1 cellular context compared by ENCODE assay signal in the genomic region with DNA sequence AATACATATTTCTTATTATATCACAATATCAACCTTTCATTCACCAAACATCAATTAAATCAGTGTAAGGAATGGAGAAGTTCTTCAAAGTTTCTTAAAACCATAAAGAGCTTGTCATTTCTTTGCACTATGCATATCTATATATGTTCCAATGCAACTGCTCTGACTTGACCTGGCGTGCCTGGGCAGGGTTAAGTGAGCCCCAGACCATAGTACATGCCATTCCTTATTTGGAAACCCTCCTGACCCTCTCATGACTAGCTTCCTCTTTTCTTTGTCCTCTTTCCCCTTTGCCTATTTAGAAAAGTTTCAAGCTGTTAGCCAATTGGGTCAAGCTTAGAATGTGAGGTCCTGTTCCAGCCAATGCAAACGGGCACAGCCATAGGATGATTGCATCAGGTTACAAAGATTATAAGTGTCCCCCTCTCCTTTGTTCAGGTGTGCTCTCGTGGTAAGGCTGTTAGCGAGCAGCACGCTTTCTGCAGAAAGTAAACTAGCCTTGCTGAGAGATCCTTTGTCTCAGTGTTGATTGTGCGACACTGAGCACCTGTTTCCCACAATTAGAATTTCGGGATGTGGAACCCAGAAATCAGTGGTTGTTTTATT.
TF ChIP-seq lines count a peak whose summit lies in the region.

No MANE protein-coding gene starts in this region.

TF ChIP-seq in HepG2, 621 proteins besides CTCF, POLR2A, EP300 and RAD21 (continued from another document):
- TF ChIP-seq, protein P1, sequence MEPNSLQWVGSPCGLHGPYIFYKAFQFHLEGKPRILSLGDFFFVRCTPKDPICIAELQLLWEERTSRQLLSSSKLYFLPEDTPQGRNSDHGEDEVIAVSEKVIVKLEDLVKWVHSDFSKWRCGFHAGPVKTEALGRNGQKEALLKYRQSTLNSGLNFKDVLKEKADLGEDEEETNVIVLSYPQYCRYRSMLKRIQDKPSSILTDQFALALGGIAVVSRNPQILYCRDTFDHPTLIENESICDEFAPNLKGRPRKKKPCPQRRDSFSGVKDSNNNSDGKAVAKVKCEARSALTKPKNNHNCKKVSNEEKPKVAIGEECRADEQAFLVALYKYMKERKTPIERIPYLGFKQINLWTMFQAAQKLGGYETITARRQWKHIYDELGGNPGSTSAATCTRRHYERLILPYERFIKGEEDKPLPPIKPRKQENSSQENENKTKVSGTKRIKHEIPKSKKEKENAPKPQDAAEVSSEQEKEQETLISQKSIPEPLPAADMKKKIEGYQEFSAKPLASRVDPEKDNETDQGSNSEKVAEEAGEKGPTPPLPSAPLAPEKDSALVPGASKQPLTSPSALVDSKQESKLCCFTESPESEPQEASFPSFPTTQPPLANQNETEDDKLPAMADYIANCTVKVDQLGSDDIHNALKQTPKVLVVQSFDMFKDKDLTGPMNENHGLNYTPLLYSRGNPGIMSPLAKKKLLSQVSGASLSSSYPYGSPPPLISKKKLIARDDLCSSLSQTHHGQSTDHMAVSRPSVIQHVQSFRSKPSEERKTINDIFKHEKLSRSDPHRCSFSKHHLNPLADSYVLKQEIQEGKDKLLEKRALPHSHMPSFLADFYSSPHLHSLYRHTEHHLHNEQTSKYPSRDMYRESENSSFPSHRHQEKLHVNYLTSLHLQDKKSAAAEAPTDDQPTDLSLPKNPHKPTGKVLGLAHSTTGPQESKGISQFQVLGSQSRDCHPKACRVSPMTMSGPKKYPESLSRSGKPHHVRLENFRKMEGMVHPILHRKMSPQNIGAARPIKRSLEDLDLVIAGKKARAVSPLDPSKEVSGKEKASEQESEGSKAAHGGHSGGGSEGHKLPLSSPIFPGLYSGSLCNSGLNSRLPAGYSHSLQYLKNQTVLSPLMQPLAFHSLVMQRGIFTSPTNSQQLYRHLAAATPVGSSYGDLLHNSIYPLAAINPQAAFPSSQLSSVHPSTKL (CRISPR knock-in tag; IDR thresholded peaks at IDR 0.05) = 0 out of 2 replicates have a peak, but pooled peaks have one; percentile 42
- TF ChIP-seq AKAP8 (CRISPR knock-in tag; IDR thresholded peaks at IDR 0.05) = no peak
- TF ChIP-seq, protein P2, sequence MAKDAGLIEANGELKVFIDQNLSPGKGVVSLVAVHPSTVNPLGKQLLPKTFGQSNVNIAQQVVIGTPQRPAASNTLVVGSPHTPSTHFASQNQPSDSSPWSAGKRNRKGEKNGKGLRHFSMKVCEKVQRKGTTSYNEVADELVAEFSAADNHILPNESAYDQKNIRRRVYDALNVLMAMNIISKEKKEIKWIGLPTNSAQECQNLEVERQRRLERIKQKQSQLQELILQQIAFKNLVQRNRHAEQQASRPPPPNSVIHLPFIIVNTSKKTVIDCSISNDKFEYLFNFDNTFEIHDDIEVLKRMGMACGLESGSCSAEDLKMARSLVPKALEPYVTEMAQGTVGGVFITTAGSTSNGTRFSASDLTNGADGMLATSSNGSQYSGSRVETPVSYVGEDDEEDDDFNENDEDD (CRISPR knock-in tag; IDR thresholded peaks at IDR 0.05; ENCODE audit: borderline replicate concordance) = no peak
- TF ChIP-seq ZNF652 (CRISPR knock-in tag; IDR thresholded peaks at IDR 0.05; ENCODE audit: borderline replicate concordance, low read depth) = peak; percentile 68; the same call in 1 of the 2 replicates
- TF ChIP-seq RFX1 (IDR thresholded peaks at IDR 0.05) = no peak
- no peak for TF ChIP-seq SOX13 (IDR thresholded peaks at IDR 0.05)
- TF ChIP-seq SOX13 (CRISPR knock-in tag; conservative IDR thresholded peaks at IDR 0.05 in 1 of 2, IDR thresholded peaks at IDR 0.05 in 1 of 2) = peak in 1 of 2 experiments; percentile 74; a peak in 2 of 4 replicates
- TF ChIP-seq ZBTB7B (CRISPR knock-in tag; IDR thresholded peaks at IDR 0.05) = no peak
- TF ChIP-seq ZBTB21 (CRISPR knock-in tag; IDR thresholded peaks at IDR 0.05) = no peak
- peak; percentile 51; the same call in 1 of the 2 replicates for TF ChIP-seq SOX5 (CRISPR knock-in tag; IDR thresholded peaks at IDR 0.05; ENCODE audit: borderline replicate concordance)
- TF ChIP-seq SRF (IDR thresholded peaks at IDR 0.05; ENCODE audit: low read depth, low read length) = peak; percentile 84
- no peak for TF ChIP-seq SOX6 (IDR thresholded peaks at IDR 0.05)
- peak; percentile 38; the same call in 1 of the 2 replicates for TF ChIP-seq SOX6 (CRISPR knock-in tag; IDR thresholded peaks at IDR 0.05)
- TF ChIP-seq CEBPG (CRISPR knock-in tag; IDR thresholded peaks at IDR 0.05) = peak; percentile 68; the same call in 1 of the 2 replicates
- TF ChIP-seq, protein P3, sequence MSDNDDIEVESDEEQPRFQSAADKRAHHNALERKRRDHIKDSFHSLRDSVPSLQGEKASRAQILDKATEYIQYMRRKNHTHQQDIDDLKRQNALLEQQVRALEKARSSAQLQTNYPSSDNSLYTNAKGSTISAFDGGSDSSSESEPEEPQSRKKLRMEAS (IDR thresholded peaks at IDR 0.05) = 0 out of 2 replicates have a peak, but pooled peaks have one; percentile 27
- TF ChIP-seq, protein P4, sequence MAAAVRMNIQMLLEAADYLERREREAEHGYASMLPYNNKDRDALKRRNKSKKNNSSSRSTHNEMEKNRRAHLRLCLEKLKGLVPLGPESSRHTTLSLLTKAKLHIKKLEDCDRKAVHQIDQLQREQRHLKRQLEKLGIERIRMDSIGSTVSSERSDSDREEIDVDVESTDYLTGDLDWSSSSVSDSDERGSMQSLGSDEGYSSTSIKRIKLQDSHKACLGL (CRISPR knock-in tag; IDR thresholded peaks at IDR 0.05) = no peak
- no peak for TF ChIP-seq SSRP1 (CRISPR knock-in tag; IDR thresholded peaks at IDR 0.05)
- TF ChIP-seq POGZ (CRISPR knock-in tag; IDR thresholded peaks at IDR 0.05) = peak; percentile 21; the same call in 1 of the 2 replicates
- TF ChIP-seq NR2F6 (IDR thresholded peaks at IDR 0.05) = peak; percentile 33; the same call in 1 of the 2 replicates
- peak; percentile 23; the same call in 1 of the 2 replicates for TF ChIP-seq NR2F6 (CRISPR knock-in tag; IDR thresholded peaks at IDR 0.05)
- TF ChIP-seq, protein P5, sequence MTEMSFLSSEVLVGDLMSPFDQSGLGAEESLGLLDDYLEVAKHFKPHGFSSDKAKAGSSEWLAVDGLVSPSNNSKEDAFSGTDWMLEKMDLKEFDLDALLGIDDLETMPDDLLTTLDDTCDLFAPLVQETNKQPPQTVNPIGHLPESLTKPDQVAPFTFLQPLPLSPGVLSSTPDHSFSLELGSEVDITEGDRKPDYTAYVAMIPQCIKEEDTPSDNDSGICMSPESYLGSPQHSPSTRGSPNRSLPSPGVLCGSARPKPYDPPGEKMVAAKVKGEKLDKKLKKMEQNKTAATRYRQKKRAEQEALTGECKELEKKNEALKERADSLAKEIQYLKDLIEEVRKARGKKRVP (CRISPR knock-in tag; IDR thresholded peaks at IDR 0.05) = 0 out of 4 replicates have a peak, but pooled peaks of 1 of the 2 experiments have one; percentile 40
- TF ChIP-seq, protein P6, sequence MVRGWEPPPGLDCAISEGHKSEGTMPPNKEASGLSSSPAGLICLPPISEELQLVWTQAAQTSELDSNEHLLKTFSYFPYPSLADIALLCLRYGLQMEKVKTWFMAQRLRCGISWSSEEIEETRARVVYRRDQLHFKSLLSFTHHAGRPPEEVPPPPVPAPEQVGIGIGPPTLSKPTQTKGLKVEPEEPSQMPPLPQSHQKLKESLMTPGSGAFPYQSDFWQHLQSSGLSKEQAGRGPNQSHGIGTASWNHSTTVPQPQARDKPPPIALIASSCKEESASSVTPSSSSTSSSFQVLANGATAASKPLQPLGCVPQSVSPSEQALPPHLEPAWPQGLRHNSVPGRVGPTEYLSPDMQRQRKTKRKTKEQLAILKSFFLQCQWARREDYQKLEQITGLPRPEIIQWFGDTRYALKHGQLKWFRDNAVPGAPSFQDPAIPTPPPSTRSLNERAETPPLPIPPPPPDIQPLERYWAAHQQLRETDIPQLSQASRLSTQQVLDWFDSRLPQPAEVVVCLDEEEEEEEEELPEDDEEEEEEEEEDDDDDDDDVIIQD (CRISPR knock-in tag; IDR thresholded peaks at IDR 0.05; ENCODE audit: low read depth) = peak; percentile 76; the same call in 1 of the 2 replicates
- TF ChIP-seq ZNF468 (CRISPR knock-in tag; IDR thresholded peaks at IDR 0.05) = no peak
- peak; percentile 42; the same call in 1 of the 2 replicates for TF ChIP-seq CEBPB (IDR thresholded peaks at IDR 0.05; ENCODE audit: borderline replicate concordance, low read depth, low read length)
- TF ChIP-seq, protein P7, sequence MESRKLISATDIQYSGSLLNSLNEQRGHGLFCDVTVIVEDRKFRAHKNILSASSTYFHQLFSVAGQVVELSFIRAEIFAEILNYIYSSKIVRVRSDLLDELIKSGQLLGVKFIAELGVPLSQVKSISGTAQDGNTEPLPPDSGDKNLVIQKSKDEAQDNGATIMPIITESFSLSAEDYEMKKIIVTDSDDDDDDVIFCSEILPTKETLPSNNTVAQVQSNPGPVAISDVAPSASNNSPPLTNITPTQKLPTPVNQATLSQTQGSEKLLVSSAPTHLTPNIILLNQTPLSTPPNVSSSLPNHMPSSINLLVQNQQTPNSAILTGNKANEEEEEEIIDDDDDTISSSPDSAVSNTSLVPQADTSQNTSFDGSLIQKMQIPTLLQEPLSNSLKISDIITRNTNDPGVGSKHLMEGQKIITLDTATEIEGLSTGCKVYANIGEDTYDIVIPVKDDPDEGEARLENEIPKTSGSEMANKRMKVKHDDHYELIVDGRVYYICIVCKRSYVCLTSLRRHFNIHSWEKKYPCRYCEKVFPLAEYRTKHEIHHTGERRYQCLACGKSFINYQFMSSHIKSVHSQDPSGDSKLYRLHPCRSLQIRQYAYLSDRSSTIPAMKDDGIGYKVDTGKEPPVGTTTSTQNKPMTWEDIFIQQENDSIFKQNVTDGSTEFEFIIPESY (CRISPR knock-in tag; IDR thresholded peaks at IDR 0.05) = peak; percentile 85
TF ChIP-seq in HepG2: peak in this region for 22.
